In genomic region chr2:5982217-5982910, GRCh38 we compare ENCODE assay signal across 22 cellular contexts.
DNase-seq lines count a peak whose midpoint lies in the region; ATAC-seq and TF ChIP-seq lines count a peak whose summit lies in the region.
"Had no signal": no experiment of that assay in that cellular context is flagged by ENCODE, and none has a peak within 500 bp of the region (broad histone marks: within the 10 kb centered on the region; RNA-seq: fewer than 3 reads in every experiment).

No MANE protein-coding gene starts in this region.

- no peak overlapping the region for H3K4me3 ChIP-seq in OCI-LY7 (ENCODE audit: low read depth, low read length, poor library complexity, severe bottlenecking)
- H3K4me3 ChIP-seq in retinal pigment epithelial cell (ENCODE audit: low read length) = peak overlapping the region; percentile 53
- H3K4me3 ChIP-seq: lung, transverse colon had no signal

- no peaks in the 10 kb centered on the region for H3K36me3 ChIP-seq in OCI-LY7 (ENCODE audit: insufficient read depth, low read length)
- H3K36me3 ChIP-seq: cardiac muscle cell, right atrium auricular region, stomach, transverse colon had no signal

- DNase-seq in NCI-H1092 treated with DMSO at 0.1 percent for 48 hours (lab: John Stamatoyannopoulos, UW) (peak; percentile 4), NCI-H1092 (lab: John Stamatoyannopoulos, UW) (no peak), OCI-LY7 (ENCODE audit: low spot score) (no peak), glutamatergic neuron (no peak), retinal pigment epithelial cell (ENCODE audit: low read depth) (no peak), MV-4-11 (lab: John Stamatoyannopoulos, UW) (no peak)
- DNase-seq: activated CD4-positive, alpha-beta T cell treated with anti-CD3 and anti-CD28 coated beads for 1 hour; activated CD8-positive, alpha-beta memory T cell treated with anti-CD3 and anti-CD28 coated beads for 24 hours; activated T-cell treated with anti-CD3 and anti-CD28 coated beads, Interleukin-2, amount 50 U/mL, for 24 hours; amniotic stem cell; CD8-positive, alpha-beta memory T cell; DMS153; GF-D8; stomach; T-helper 1 cell; transverse colon had no signal

- H3K4me3 Mint-ChIP-seq in glutamatergic neuron (ENCODE audit: unreplicated experiment) = peak overlapping the region; percentile 81
- H3K4me3 Mint-ChIP-seq: activated T-cell treated with anti-CD3 and anti-CD28 coated beads, Interleukin-2, amount 50 U/mL, for 24 hours; CD8-positive, alpha-beta memory T cell had no signal

- peaks cover 72% of the 10 kb centered on the region for H3K4me1 Mint-ChIP-seq in glutamatergic neuron (ENCODE audit: low read depth, unreplicated experiment)
- H3K4me1 Mint-ChIP-seq: CD8-positive, alpha-beta memory T cell had no signal

- no peaks in the 10 kb centered on the region for H3K9me3 ChIP-seq in OCI-LY7 (ENCODE audit: low read length)
- H3K9me3 ChIP-seq: right atrium auricular region, stomach, transverse colon had no signal

- TF ChIP-seq CTCF in OCI-LY7 (conservative IDR thresholded peaks at IDR 0.05; ENCODE audit: low read length) = no peak
- TF ChIP-seq CTCF in glutamatergic neuron (IDR thresholded peaks at IDR 0.05; ENCODE audit: partially characterized antibody, unreplicated experiment) = no peak
- no peak for TF ChIP-seq CTCF in retinal pigment epithelial cell (conservative IDR thresholded peaks at IDR 0.05; ENCODE audit: low read depth, low read length)

- ATAC-seq in HG03342 (IDR thresholded peaks at IDR 0.05; ENCODE audit: unreplicated experiment) (no peak), GM19395 (IDR thresholded peaks at IDR 0.05; ENCODE audit: unreplicated experiment) (no peak)

- no peaks in the 10 kb centered on the region for H4K20me1 ChIP-seq in OCI-LY7 (ENCODE audit: insufficient read depth, low read length)

- H3K27me3 Mint-ChIP-seq in glutamatergic neuron (ENCODE audit: unreplicated experiment) = peaks cover 11% of the 10 kb centered on the region

- CTCF ChIA-PET in OCI-LY7 (lab: Charles Lee; ENCODE audit: unreplicated experiment) = no interaction called here

- H3K79me2 ChIP-seq in OCI-LY7 (ENCODE audit: insufficient read depth, low read depth, low read length) = no peaks in the 10 kb centered on the region

- no peaks in the 10 kb centered on the region for H3K4me1 ChIP-seq in OCI-LY7 (ENCODE audit: insufficient read depth, low read length, poor library complexity, severe bottlenecking)
- H3K4me1 ChIP-seq: right atrium auricular region, transverse colon had no signal

- no TSS peak for BruUV-seq in OCI-LY7 (replicated peaks; lab: Mats Ljungman, UMichigan)

- peaks cover 17% of the 10 kb centered on the region for H3K9me3 Mint-ChIP-seq in glutamatergic neuron (ENCODE audit: unreplicated experiment)
- H3K9me3 Mint-ChIP-seq: activated T-cell treated with anti-CD3 and anti-CD28 coated beads, Interleukin-2, amount 50 U/mL, for 24 hours had no signal

- intact Hi-C loops in OCI-LY7 (cut with micrococcal nuclease; ENCODE audit: unreplicated experiment) = no loop called here

- peak overlapping the region; percentile 56; the same call in 1 of the 2 replicates for H2AFZ ChIP-seq in OCI-LY7 (ENCODE audit: low read length)

- no peak overlapping the region for H3K27ac ChIP-seq in OCI-LY7 (ENCODE audit: low read depth, low read length, poor library complexity, severe bottlenecking)
- H3K27ac ChIP-seq: 22Rv1, cardiac muscle cell, right atrium auricular region, stomach, transverse colon had no signal

- H3K9me2 ChIP-seq in OCI-LY7 (ENCODE audit: insufficient read depth, low read length) = no peaks in the 10 kb centered on the region

- POLR2A ChIA-PET in OCI-LY7 (lab: Charles Lee) = interaction anchor here (0.6 to 1.0 kb wide), 3 partner anchors 24 to 853 kb away, joined by 3 read pairs; no protein-coding TSS in a partner anchor

- H3K36me3 Mint-ChIP-seq in glutamatergic neuron (ENCODE audit: unreplicated experiment) = no peaks in the 10 kb centered on the region
- H3K36me3 Mint-ChIP-seq: CD8-positive, alpha-beta memory T cell had no signal

- peak overlapping the region; percentile 98 for H3K27ac Mint-ChIP-seq in glutamatergic neuron (ENCODE audit: unreplicated experiment)
- H3K27ac Mint-ChIP-seq: activated T-cell treated with anti-CD3 and anti-CD28 coated beads, Interleukin-2, amount 50 U/mL, for 24 hours; CD8-positive, alpha-beta memory T cell had no signal

- H3K4me2 ChIP-seq in OCI-LY7 (ENCODE audit: low read length) = no peak overlapping the region
